Comparison of ENCODE assay signal across 11 cellular contexts in the genomic region with DNA sequence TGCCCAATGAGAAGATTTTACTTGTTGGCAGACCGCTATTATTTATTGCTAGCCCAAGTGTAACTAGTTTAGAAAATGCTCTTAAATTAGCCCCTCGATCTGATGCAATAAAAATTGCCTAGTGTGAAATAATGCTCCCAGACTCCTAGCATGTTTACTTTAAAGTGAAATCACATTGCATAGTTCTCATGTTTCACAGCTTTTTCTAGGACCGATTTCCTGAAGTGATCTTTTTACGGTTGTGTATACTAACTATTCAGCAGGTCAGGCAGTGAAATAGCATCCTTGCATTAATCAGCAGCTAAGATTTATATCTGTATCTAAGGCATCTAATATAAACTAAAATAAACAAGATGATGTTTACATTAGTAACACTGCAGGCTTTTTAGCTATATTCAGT. TPM values are rescaled to one million over a fixed set of nuclear protein-coding genes. Genes with fewer than 3 reads are reported as not detected.
DNase-seq lines count a peak whose midpoint lies in the region; ATAC-seq, FAIRE-seq and TF ChIP-seq lines count a peak whose summit lies in the region.
"Had no signal": no experiment of that assay in that cellular context is flagged by ENCODE, and none has a peak within 500 bp of the region (broad histone marks: within the 10 kb centered on the region; RNA-seq: fewer than 3 reads in every experiment).

No MANE protein-coding gene starts in this region.

- no peak for ATAC-seq in K562
- no peak for ATAC-seq in GM18505 (IDR thresholded peaks at IDR 0.05; ENCODE audit: unreplicated experiment)

- H3K36me3 Mint-ChIP-seq in nephron (ENCODE audit: low read depth) = peaks cover 15% of the 10 kb centered on the region
- H3K36me3 Mint-ChIP-seq in CD8-positive, alpha-beta memory T cell = peaks cover 4 to 29% (median 10%) of the 10 kb centered on the region in 3 donors

- CTCF ChIA-PET in K562 (lab: Yijun Ruan, JAX; ENCODE audit: low intra/inter-chr PET ratio) = no interaction called here
- CTCF ChIA-PET in CD8-positive, alpha-beta memory T cell (lab: Charles Lee) = interaction anchor here (0.7 kb wide), 1 partner anchor 501 kb away, joined by 3 read pairs; no protein-coding TSS in a partner anchor

- no peak for TF ChIP-seq POLR2A in K562 (conservative IDR thresholded peaks at IDR 0.05)
- TF ChIP-seq POLR2A in GM18505 (IDR thresholded peaks at IDR 0.05; ENCODE audit: borderline replicate concordance, extremely low read depth, insufficient read depth, insufficient read length) = no peak

- no peak overlapping the region for H3K4me3 ChIP-seq in K562
- no peak overlapping the region for H3K4me3 ChIP-seq in CD8-positive, alpha-beta memory T cell (ENCODE audit: low read length)

- POLR2A ChIA-PET in K562 (lab: Yijun Ruan, JAX) = no interaction called here
- POLR2A ChIA-PET in CD8-positive, alpha-beta memory T cell (lab: Charles Lee) = no interaction called here

- no peaks in the 10 kb centered on the region for H3K27me3 Mint-ChIP-seq in nephron (ENCODE audit: low read depth)
- H3K27me3 Mint-ChIP-seq in CD8-positive, alpha-beta memory T cell = no peaks in the 10 kb centered on the region
- H3K27me3 Mint-ChIP-seq: memory B cell had no signal

- no peaks in the 10 kb centered on the region for H3K79me2 ChIP-seq in K562 (ENCODE audit: control insufficient read depth, insufficient read depth, low read length)

- no TSS peak for BruUV-seq in K562 (replicated peaks; lab: Mats Ljungman, UMichigan)

- no peaks in the 10 kb centered on the region for H3K9me3 ChIP-seq in K562 (replicated peaks; ENCODE audit: control insufficient read depth, insufficient read depth, low read depth, low read length)
- no peaks in the 10 kb centered on the region for H3K9me3 ChIP-seq in CD8-positive, alpha-beta memory T cell (ENCODE audit: low read length)

- no peak for FAIRE-seq in K562 (lab: Jason Lieb, UNC)
- no peak for FAIRE-seq in GM19239 (lab: Jason Lieb, UNC)

- 0 out of 3 replicates have a peak, but pooled peaks cover 2% of the 10 kb centered on the region for H3K36me3 ChIP-seq in K562 (ENCODE audit: control insufficient read depth, insufficient read depth, low read length)
- no peaks in the 10 kb centered on the region for H3K36me3 ChIP-seq in CD8-positive, alpha-beta memory T cell (ENCODE audit: insufficient read depth, low read length)

- H3K27me3 ChIP-seq in K562 (ENCODE audit: control insufficient read depth in 2 of 2, insufficient read depth in 2 of 2, low read length in 2 of 2) = no peaks in the 10 kb centered on the region
- no peaks in the 10 kb centered on the region for H3K27me3 ChIP-seq in CD8-positive, alpha-beta memory T cell (ENCODE audit: insufficient read depth, low read length, poor library complexity, severe bottlenecking)

- no peak overlapping the region for H3K9ac ChIP-seq in K562 (ENCODE audit: insufficient read depth in 1 of 2, low read depth in 2 of 2, low read length in 2 of 2)

- TF ChIP-seq EP300 in K562 (IDR thresholded peaks at IDR 0.05; ENCODE audit: low read length) = no peak

- H3K9me1 ChIP-seq in K562 (ENCODE audit: control insufficient read depth, insufficient read depth, low read length) = no peaks in the 10 kb centered on the region

- 90% methylated on average over 4 of the region's 4 CpGs for WGBS in K562 (ENCODE audit: insufficient coverage, low coverage, missing lambda C conversion rate)

- H3K4me1 ChIP-seq in K562 (replicated peaks in 1 of 2; ENCODE audit: control insufficient read depth in 2 of 2, insufficient read depth in 2 of 2, low read length in 2 of 2) = no peaks in the 10 kb centered on the region
- H3K4me1 ChIP-seq in CD8-positive, alpha-beta memory T cell (ENCODE audit: insufficient read depth, low read length) = no peaks in the 10 kb centered on the region

- peak; percentile 86 for DNase-seq in DMS53 treated with DMSO at 0.1 percent for 48 hours (lab: John Stamatoyannopoulos, UW; ENCODE audit: unreplicated experiment)
- peak; percentile 79 for DNase-seq in M059J (ENCODE audit: low read depth)
- DNase-seq in K562 (ENCODE audit: extremely low read depth in 1 of 4, low spot score in 3 of 4) = no peak
- DNase-seq in CD8-positive, alpha-beta memory T cell = no peak
- DNase-seq in SIG-M5 treated with dmso at 0.1 percent for 504 hours (lab: John Stamatoyannopoulos, UW; ENCODE audit: unreplicated experiment) = no peak
- no peak for DNase-seq in GM19239 (ENCODE audit: insufficient read length, low spot score)
- DNase-seq: activated effector memory CD4-positive, alpha-beta T cell treated with anti-CD3 and anti-CD28 coated beads, Interleukin-2, amount 50 U/mL, for 16 hours; NCI-H1694 treated with DMSO at 0.1 percent for 48 hours had no signal

- intact Hi-C loops in K562 (cut with micrococcal nuclease) = no loop called here

- TF ChIP-seq RAD21 in K562 (CRISPR knock-in tag; conservative IDR thresholded peaks at IDR 0.05 in 1 of 2, IDR thresholded peaks at IDR 0.05 in 1 of 2) = no peak

- no peak for TF ChIP-seq CTCF in K562 (IDR thresholded peaks at IDR 0.05 in 2 of 3, conservative IDR thresholded peaks at IDR 0.05 in 1 of 3; ENCODE audit: insufficient read depth in 2 of 3, low read depth in 1 of 3, low read length in 3 of 3)
- TF ChIP-seq CTCF in nephron (IDR thresholded peaks at IDR 0.05; ENCODE audit: unreplicated experiment in 3 of 3) = no peak

- peak overlapping the region in 2 of 3 experiments; percentile 6 to 76 for H3K27ac Mint-ChIP-seq in nephron
- H3K27ac Mint-ChIP-seq in CD8-positive, alpha-beta memory T cell = no peak overlapping the region
- H3K27ac Mint-ChIP-seq: memory B cell had no signal

- H3K4me1 Mint-ChIP-seq in nephron = peaks cover 17% of the 10 kb centered on the region
- H3K4me1 Mint-ChIP-seq in CD8-positive, alpha-beta memory T cell = peaks cover 2 to 10% (median 8%) of the 10 kb centered on the region in 3 donors

- H3K4me3 Mint-ChIP-seq in nephron = no peak overlapping the region
- no peak overlapping the region for H3K4me3 Mint-ChIP-seq in CD8-positive, alpha-beta memory T cell
- H3K4me3 Mint-ChIP-seq: memory B cell had no signal

- in situ Hi-C loops in K562 (cut with MboI) = no loop called here

- H2AFZ ChIP-seq in K562 (ENCODE audit: low read depth, low read length) = no peak overlapping the region

- H3K27ac ChIP-seq in K562 (ENCODE audit: extremely low read depth, low read depth, low read length) = no peak overlapping the region
- no peak overlapping the region for H3K27ac ChIP-seq in CD8-positive, alpha-beta memory T cell (ENCODE audit: low read depth, low read length)

- H3K4me2 ChIP-seq in K562 (ENCODE audit: insufficient read depth, low read length) = no peak overlapping the region

- H3K9me3 Mint-ChIP-seq in nephron = no peaks in the 10 kb centered on the region
- H3K9me3 Mint-ChIP-seq in CD8-positive, alpha-beta memory T cell = no peaks in the 10 kb centered on the region
- H3K9me3 Mint-ChIP-seq: memory B cell had no signal

- H4K20me1 ChIP-seq in K562 (replicated peaks; ENCODE audit: control insufficient read depth, insufficient read depth, low read length) = no peaks in the 10 kb centered on the region

TF ChIP-seq in K562, 482 proteins besides CTCF, POLR2A, EP300 and RAD21 (continues in another document):
- TF ChIP-seq CEBPG (CRISPR knock-in tag; IDR thresholded peaks at IDR 0.05) = no peak
- TF ChIP-seq CEBPG (tag; conservative IDR thresholded peaks at IDR 0.05 in 1 of 2, IDR thresholded peaks at IDR 0.05 in 1 of 2) = peak in 1 of 2 experiments; percentile 79; a peak in 2 of 4 replicates

RNA-seq across cellular contexts. Expression of gene PMS1, which starts 52.4 kb away (rescaled TPM):
- total RNA-seq in M059J (2014; rRNA removed; shearing (Covaris generic)) = 17.5 and 22.8 TPM in 2 replicates
- 23.9 and 58.8 TPM in 2 replicates for total RNA-seq in K562 (2011; cell fraction: chromatin; rRNA removed; ENCODE audit: low replicate concordance)
- total RNA-seq in K562 (2011; cell fraction: nucleolus; rRNA removed) = 13.7 and 15.5 TPM in 2 replicates
- total RNA-seq in K562 (2011; cell fraction: nucleoplasm; rRNA removed) = 22.4 and 33.4 TPM in 2 replicates
- total RNA-seq in K562 (2014; rRNA removed) (17.6 TPM in 2 replicates), K562 (2014; rRNA removed; fragmentation: Illumina TruSeq; extraction: Trizol) (28.1 and 28.2 TPM in 2 replicates), K562 (2015; rRNA removed; fragmentation: Illumina TruSeq; extraction: Trizol) (26.6 and 29.8 TPM in 2 replicates), K562 (2021) (24.7 and 31.5 TPM in 2 replicates)
- polyA plus RNA-seq in K562 (2011; rRNA removed) (20.0 and 24.2 TPM in 2 replicates), K562 (2014; fragmentation: Illumina TruSeq; extraction: Trizol) (18.6 and 26.2 TPM in 2 replicates), K562 (2014; fragmentation: Nextera tagmentation; extraction: Ambion mirVana) (10 to 100 TPM; 14.5 to 19.9 TPM), K562 (2014; rRNA removed) (20.3 and 24.7 TPM in 2 replicates)
- 5.9 and 6.8 TPM in 2 replicates for polyA plus RNA-seq in K562 (2011; cell fraction: cytosol; rRNA removed)
- 17.3 and 18.1 TPM in 2 replicates for polyA plus RNA-seq in K562 (2011; cell fraction: nucleus; rRNA removed)
- 13.5 and 14.3 TPM in 2 replicates for polyA plus RNA-seq in K562 (2012)
- polyA minus RNA-seq in K562 (2011; rRNA and poly(A)+ RNA removed) = 28.2 and 31.3 TPM in 2 replicates
- polyA minus RNA-seq in K562 (2011; cell fraction: cytosol; rRNA and poly(A)+ RNA removed) = 13.8 and 19.7 TPM in 2 replicates
- 26.5 and 41.3 TPM in 2 replicates for polyA minus RNA-seq in K562 (2011; cell fraction: nucleus; rRNA and poly(A)+ RNA removed)
- 10 to 100 TPM; 42.8 to 45.0 TPM for total RNA-seq in CD8-positive, alpha-beta memory T cell
- polyA plus RNA-seq in CD8-positive, alpha-beta memory T cell = 20.7 TPM

RNA-seq across cellular contexts. Expression of gene ORMDL1, which starts 52.5 kb away (rescaled TPM):
- total RNA-seq in M059J (2014; rRNA removed; shearing (Covaris generic)) = 76.3 and 81.1 TPM in 2 replicates
- total RNA-seq in K562 (2011; cell fraction: chromatin; rRNA removed; ENCODE audit: low replicate concordance) = 35.1 and 80.6 TPM in 2 replicates
- total RNA-seq in K562 (2011; cell fraction: nucleolus; rRNA removed) = 19.5 and 23.3 TPM in 2 replicates
- 43.8 and 59.6 TPM in 2 replicates for total RNA-seq in K562 (2011; cell fraction: nucleoplasm; rRNA removed)
- total RNA-seq in K562 (2014; rRNA removed) (28.9 and 35.1 TPM in 2 replicates), K562 (2014; rRNA removed; fragmentation: Illumina TruSeq; extraction: Trizol) (48.9 and 54.1 TPM in 2 replicates), K562 (2015; rRNA removed; fragmentation: Illumina TruSeq; extraction: Trizol) (44.3 and 50.6 TPM in 2 replicates), K562 (2021) (33.8 and 35.3 TPM in 2 replicates)
- polyA plus RNA-seq in K562 (2011; rRNA removed) (59.1 and 74.2 TPM in 2 replicates), K562 (2014; fragmentation: Illumina TruSeq; extraction: Trizol) (41.4 and 47.2 TPM in 2 replicates), K562 (2014; fragmentation: Nextera tagmentation; extraction: Ambion mirVana) (10 to 100 TPM; 50.0 to 57.5 TPM), K562 (2014; rRNA removed) (62.9 and 69.0 TPM in 2 replicates)
- polyA plus RNA-seq in K562 (2011; cell fraction: cytosol; rRNA removed) = 15.6 and 28.6 TPM in 2 replicates
- polyA plus RNA-seq in K562 (2011; cell fraction: nucleus; rRNA removed) = 74.3 and 102 TPM in 2 replicates
- polyA plus RNA-seq in K562 (2012) = 31.6 and 46.2 TPM in 2 replicates
- 27.6 and 33.7 TPM in 2 replicates for polyA minus RNA-seq in K562 (2011; rRNA and poly(A)+ RNA removed)
- polyA minus RNA-seq in K562 (2011; cell fraction: cytosol; rRNA and poly(A)+ RNA removed) = 7.7 and 8.8 TPM in 2 replicates
- polyA minus RNA-seq in K562 (2011; cell fraction: nucleus; rRNA and poly(A)+ RNA removed) = 18.7 and 29.1 TPM in 2 replicates
- total RNA-seq in CD8-positive, alpha-beta memory T cell = 10 to 100 TPM; 88.4 to 89.5 TPM
- 100 TPM for polyA plus RNA-seq in CD8-positive, alpha-beta memory T cell

Comparison
In these comparisons a context has a peak if more than half of its experiments do, and no peak if none do; other contexts are left out.
1. DNase-seq: peak in DMS53 treated with DMSO at 0.1 percent for 48 hours (single experiment) and M059J (single experiment); none in K562 (0 of 4), CD8-positive, alpha-beta memory T cell (0 of 5), SIG-M5 treated with dmso at 0.1 percent for 504 hours (single experiment) and GM19239 (single experiment).
2. H3K27ac Mint-ChIP-seq: peak in nephron (2 of 3); none in CD8-positive, alpha-beta memory T cell (0 of 8).